8 cellular contexts compared by ENCODE assay signal in the genomic region with DNA sequence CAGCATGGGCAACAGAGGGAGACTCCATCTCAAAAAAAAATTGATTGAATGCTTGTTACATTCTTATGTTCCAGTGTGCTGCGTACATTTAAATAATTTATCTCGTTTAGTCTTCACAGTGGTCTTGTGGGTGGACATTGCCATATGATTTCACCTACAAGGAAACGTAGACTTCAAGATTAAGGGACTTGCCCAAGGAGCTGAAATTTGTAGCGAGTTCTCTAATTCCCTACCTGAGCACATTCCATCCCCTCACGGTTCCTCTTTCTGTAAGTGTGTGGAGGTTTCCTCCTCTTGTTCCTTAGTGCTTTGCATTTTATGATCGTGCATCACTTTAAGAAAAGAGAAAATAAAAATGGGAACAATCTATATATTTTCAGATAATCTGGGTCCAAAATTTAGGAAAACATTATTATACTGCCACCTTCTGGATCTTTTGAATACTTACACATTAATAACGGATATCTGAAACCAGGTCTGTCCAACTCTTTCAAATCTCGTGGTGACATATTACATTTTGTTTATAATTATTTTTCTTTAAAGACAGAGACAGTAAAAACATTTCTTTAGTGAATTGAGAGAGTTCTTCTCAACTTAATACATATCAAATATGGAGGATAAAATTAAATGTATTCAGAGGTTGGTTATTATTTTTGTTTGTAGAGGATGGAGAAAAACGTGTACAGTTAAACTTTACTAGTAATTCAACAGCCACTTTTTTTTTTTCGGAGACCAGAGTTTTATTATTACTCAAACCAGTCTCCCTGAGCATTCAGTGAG. TPM values are rescaled to one million over a fixed set of nuclear protein-coding genes. Genes with fewer than 3 reads are reported as not detected.
DNase-seq lines count a peak whose midpoint lies in the region; ATAC-seq and TF ChIP-seq lines count a peak whose summit lies in the region.

No MANE protein-coding gene starts in this region.

- TF ChIP-seq CTCF in PC-3 (conservative IDR thresholded peaks at IDR 0.05; ENCODE audit: low read depth, low read length) (peak; percentile 87), dorsolateral prefrontal cortex (IDR thresholded peaks at IDR 0.05 in 54 of 56, conservative IDR thresholded peaks at IDR 0.05 in 2 of 56; ENCODE audit: low read depth in 1 of 56, partially characterized antibody in 56 of 56) (peak; percentile 33 to 90 (median 68)), neural progenitor cell (IDR thresholded peaks at IDR 0.05) (peak; percentile 71)

- H3K9me3 ChIP-seq in PC-3 (ENCODE audit: low read length) (peaks cover 21% of the 10 kb centered on the region), neural progenitor cell (ENCODE audit: low read depth) (no peaks in the 10 kb centered on the region)

- DNase-seq in EL: peak; percentile 31
- DNase-seq in HS-27A (ENCODE audit: low read depth): peak; percentile 8
- peak; percentile 66 for DNase-seq in PC-3
- no peak for DNase-seq in dorsolateral prefrontal cortex
- DNase-seq in neural progenitor cell (ENCODE audit: low spot score): no peak
- DNase-seq in amygdala (lab: John Stamatoyannopoulos, UW): no peak
- no peak for DNase-seq in mucosa of gallbladder (ENCODE audit: low spot score)

- no peak overlapping the region for H3K4me3 Mint-ChIP-seq in neural progenitor cell

- no peaks in the 10 kb centered on the region for H3K4me1 Mint-ChIP-seq in neural progenitor cell

- H3K27me3 ChIP-seq in PC-3 (ENCODE audit: low read length) (no peaks in the 10 kb centered on the region), dorsolateral prefrontal cortex (peaks cover 0 to 2% (median 0%) of the 10 kb centered on the region in 45 donors), neural progenitor cell (no peaks in the 10 kb centered on the region)

- H2AFZ ChIP-seq in PC-3 (ENCODE audit: low read length) (peak overlapping the region; percentile 49; the same call in 1 of the 2 replicates), neural progenitor cell (replicated peaks) (peak overlapping the region; percentile 50)

- CTCF ChIA-PET in PC-3 (lab: Charles Lee): no interaction called here

- H3F3A ChIP-seq in PC-3 (ENCODE audit: low read length, unreplicated experiment) (no peaks in the 10 kb centered on the region), neural progenitor cell (ENCODE audit: low read depth) (no peaks in the 10 kb centered on the region)

- POLR2A ChIA-PET in PC-3 (lab: Charles Lee; ENCODE audit: unreplicated experiment): no interaction called here

- H3K27ac ChIP-seq in PC-3 (ENCODE audit: low read length) (no peak overlapping the region), dorsolateral prefrontal cortex (no peak overlapping the region), neural progenitor cell (no peak overlapping the region)

- no peaks in the 10 kb centered on the region for H3K4me1 ChIP-seq in PC-3 (ENCODE audit: insufficient read depth, low read length)
- no peaks in the 10 kb centered on the region for H3K4me1 ChIP-seq in neural progenitor cell

- peaks cover 5% of the 10 kb centered on the region for H3K9me3 Mint-ChIP-seq in neural progenitor cell

- H3K9ac ChIP-seq in PC-3 (ENCODE audit: low read length) (no peak overlapping the region), neural progenitor cell (no peak overlapping the region)

- no peak overlapping the region for H3K27ac Mint-ChIP-seq in neural progenitor cell

- H3K4me3 ChIP-seq in PC-3 (ENCODE audit: low read length): no peak overlapping the region
- peak overlapping the region in 16 of 59 donors; percentile 0 to 39 (median 19) for H3K4me3 ChIP-seq in dorsolateral prefrontal cortex
- H3K4me3 ChIP-seq in neural progenitor cell: no peak overlapping the region

- H3K27me3 Mint-ChIP-seq in neural progenitor cell (ENCODE audit: insufficient read depth, low read depth): peaks cover 2% of the 10 kb centered on the region

- peak; percentile 60; the same call in 1 of the 2 replicates for ATAC-seq in PC-3
- no peak for ATAC-seq in GM19395 (IDR thresholded peaks at IDR 0.05; ENCODE audit: unreplicated experiment)

- H3K9me2 ChIP-seq in PC-3 (replicated peaks; ENCODE audit: low read length): no peaks in the 10 kb centered on the region

- H3K36me3 ChIP-seq in PC-3 (ENCODE audit: low read depth, low read length) (peaks cover 4% of the 10 kb centered on the region; the same call in 1 of the 2 replicates), neural progenitor cell (no peaks in the 10 kb centered on the region)

- H4K20me1 ChIP-seq in PC-3 (ENCODE audit: low read length) (no peaks in the 10 kb centered on the region), neural progenitor cell (ENCODE audit: low read depth) (no peaks in the 10 kb centered on the region)

- no TSS peak for BruUV-seq in PC-3 (replicated peaks; lab: Mats Ljungman, UMichigan)

- H3K79me2 ChIP-seq in PC-3 (ENCODE audit: low read length) (no peaks in the 10 kb centered on the region), neural progenitor cell (ENCODE audit: low read depth) (no peaks in the 10 kb centered on the region)

- peak overlapping the region; percentile 41 for H3K4me2 ChIP-seq in PC-3 (ENCODE audit: low read length)
- H3K4me2 ChIP-seq in neural progenitor cell: no peak overlapping the region

- no peaks in the 10 kb centered on the region for H3K36me3 Mint-ChIP-seq in neural progenitor cell

- intact Hi-C loops in PC-3 (cut with micrococcal nuclease): loop anchor here (1.0 to 10.0 kb wide), 6 partner anchors 37 to 1305 kb away; partner anchors contain the start of gene TTC33
- intact Hi-C loops in dorsolateral prefrontal cortex (cut with DNase I): loop anchor here (5.0 kb wide), 2 partner anchors 122 to 1302 kb away; partner anchors contain the start of gene TTC33 (in 2 of the 2)

RNA-seq across cellular contexts. Expression of gene C7, which starts 29.9 kb away (rescaled TPM):
- total RNA-seq in PC-3 (2014; rRNA removed) (not detected in 2 replicates), dorsolateral prefrontal cortex (10 to 100 TPM in 22 of 120 experiments, 1 to 10 TPM in 92, under 1 TPM in 6; 0.48 to 36.3 (median 4.9) TPM), neural progenitor cell (ENCODE audit: low replicate concordance) (not detected in 2 replicates), mucosa of gallbladder (355 TPM)

RNA-seq across cellular contexts. Expression of gene CARD6, which starts 38.2 kb away (rescaled TPM):
- total RNA-seq in PC-3 (2014; rRNA removed): 1.3 and 2.4 TPM in 2 replicates
- 1 to 10 TPM in 115 of 120 experiments, under 1 TPM in 5; 0.68 to 5.5 (median 2.0) TPM for total RNA-seq in dorsolateral prefrontal cortex
- 0.09 TPM in 1 of 2 replicates, not detected in the other for total RNA-seq in neural progenitor cell (ENCODE audit: low replicate concordance)
- 21.9 TPM for total RNA-seq in mucosa of gallbladder

RNA-seq across cellular contexts. Expression of gene RPL37, which starts 44.3 kb away (rescaled TPM):
- total RNA-seq in PC-3 (2014; rRNA removed): 2,333 and 2,823 TPM in 2 replicates
- 100 to 1,000 TPM; 346 to 612 (median 431) TPM for total RNA-seq in dorsolateral prefrontal cortex
- 96.9 and 235 TPM in 2 replicates for total RNA-seq in neural progenitor cell (ENCODE audit: low replicate concordance)
- 820 TPM for total RNA-seq in mucosa of gallbladder

Comparison
In these comparisons a context has a peak if more than half of its experiments do, and no peak if none do; other contexts are left out.
1. DNase-seq: peak in EL (single experiment), HS-27A (single experiment) and PC-3 (single experiment); none in dorsolateral prefrontal cortex (0 of 10), neural progenitor cell (single experiment), amygdala (0 of 56) and mucosa of gallbladder (single experiment).
2. Peak in every context shown above with its lines, with median percentiles within 50 percentile points of each other: CTCF ChIP-seq.